Comparison of ENCODE assay signal across 19 cellular contexts in the genomic region with DNA sequence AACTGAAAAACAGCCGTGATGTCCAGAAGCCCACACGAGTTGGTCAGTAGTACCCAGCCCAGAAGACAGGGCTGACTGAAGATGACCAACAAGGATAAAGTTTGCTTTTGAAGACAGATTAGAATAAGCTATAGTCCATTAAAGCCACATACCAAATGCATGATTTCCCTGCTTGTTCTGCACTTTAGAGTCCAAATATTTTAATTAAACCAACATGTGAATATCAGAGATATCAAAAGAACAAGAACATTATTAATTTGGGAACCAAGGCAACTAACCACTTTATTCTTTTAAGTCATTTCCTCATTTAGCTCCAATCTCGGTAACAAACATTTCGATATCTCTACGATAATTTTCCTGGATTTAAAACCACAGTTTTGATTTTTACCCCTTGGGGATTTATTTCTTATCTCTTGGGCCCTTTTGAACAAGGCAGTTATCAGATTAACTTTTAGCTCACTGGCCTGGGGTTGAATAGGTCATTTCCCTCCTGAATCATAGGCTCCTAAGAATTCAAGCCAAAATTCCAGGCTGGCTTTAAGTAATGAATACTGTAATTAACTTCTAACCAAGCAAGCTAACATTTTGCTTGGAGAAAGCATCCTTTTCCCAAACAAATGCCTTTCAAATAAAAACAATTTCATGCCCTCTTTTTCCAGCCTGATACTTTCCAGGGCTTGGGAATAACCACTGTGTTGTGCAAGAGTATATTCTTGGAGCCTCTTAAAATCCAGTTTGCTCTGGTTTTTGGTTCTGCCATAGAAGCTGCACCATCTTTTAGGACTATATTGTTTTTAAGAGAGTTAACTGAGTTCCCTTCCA.
A peak's percentile ranks its signal among the peaks of the same experiment; 100 is the strongest.
DNase-seq lines count a peak whose midpoint lies in the region; ATAC-seq, FAIRE-seq and TF ChIP-seq lines count a peak whose summit lies in the region.
"Had no signal": no experiment of that assay in that cellular context is flagged by ENCODE, and none has a peak within 500 bp of the region (broad histone marks: within the 10 kb centered on the region; RNA-seq: fewer than 3 reads in every experiment).

No MANE protein-coding gene starts in this region.

- H3K27ac ChIP-seq in liver (ENCODE audit: low read depth in 1 of 2, low read length in 2 of 2) (no peak overlapping the region), HepG2 (ENCODE audit: extremely low read length, insufficient read depth, low read length) (no peak overlapping the region)
- H3K27ac ChIP-seq: VCaP had no signal

- no peaks in the 10 kb centered on the region for H3K79me2 ChIP-seq in HepG2 (ENCODE audit: insufficient read depth, low read length)

- no peaks in the 10 kb centered on the region for H3K9me3 ChIP-seq in liver (ENCODE audit: control insufficient read depth in 4 of 4, low read length in 3 of 4)
- no peaks in the 10 kb centered on the region for H3K9me3 ChIP-seq in HepG2 (ENCODE audit: low read length)
- H3K9me3 ChIP-seq: testis had no signal

- POLR2A ChIA-PET in HepG2 (lab: Yijun Ruan, JAX) = no interaction called here

- BruUV-seq in HepG2 (replicated peaks; lab: Mats Ljungman, UMichigan) = no TSS peak

- no peak for FAIRE-seq in HepG2 (lab: Jason Lieb, UNC)
- FAIRE-seq: A204.1, GM19239 had no signal

- no peak for TF ChIP-seq CTCF in liver (IDR thresholded peaks at IDR 0.05; ENCODE audit: low read depth, low read length, missing input control)
- no peak for TF ChIP-seq CTCF in HepG2 (CRISPR knock-in tag; IDR thresholded peaks at IDR 0.05)
- TF ChIP-seq CTCF in fibroblast of pulmonary artery (IDR thresholded peaks at IDR 0.05; ENCODE audit: low read length, missing control alignments) = no peak
- no peak for TF ChIP-seq CTCF in omental fat pad (IDR thresholded peaks at IDR 0.05)

- in situ Hi-C loops in HepG2 (cut with HindIII; ENCODE audit: extremely low pct_ligation_motif_present, low pct_unique_long_range_greater_than_20kb) = no loop called here

- H3K27me3 ChIP-seq in liver (ENCODE audit: control insufficient read depth in 4 of 4, insufficient read depth in 4 of 4, low read length in 3 of 4) (no peaks in the 10 kb centered on the region), HepG2 (ENCODE audit: control insufficient read depth in 1 of 2, insufficient read depth in 2 of 2, low read length in 2 of 2) (peaks cover 5 to 31% of the 10 kb centered on the region in 2 experiments)
- H3K27me3 ChIP-seq: testis had no signal

- H4K20me1 ChIP-seq in HepG2 (ENCODE audit: insufficient read depth, low read length) = no peaks in the 10 kb centered on the region

- H3K4me3 ChIP-seq in liver (ENCODE audit: low read depth in 1 of 3, low read length in 3 of 3) (no peak overlapping the region), HepG2 (replicated peaks in 1 of 3; ENCODE audit: insufficient read depth in 1 of 3, low read depth in 2 of 3, low read length in 3 of 3) (no peak overlapping the region), fibroblast of pulmonary artery (replicated peaks; ENCODE audit: low read depth, low read length) (no peak overlapping the region)
- H3K4me3 ChIP-seq: testis had no signal

- 66% methylated on average over 5 of the region's 5 CpGs for WGBS in liver
- 28% methylated on average over 5 of the region's 5 CpGs for WGBS in HepG2 (ENCODE audit: low lambda C conversion rate)

- TF ChIP-seq RAD21 in liver (IDR thresholded peaks at IDR 0.05) (no peak), HepG2 (CRISPR knock-in tag; IDR thresholded peaks at IDR 0.05) (no peak)

- no peaks in the 10 kb centered on the region for H3K36me3 ChIP-seq in liver (ENCODE audit: control insufficient read depth in 4 of 4, insufficient read depth in 3 of 4, low read depth in 1 of 4, low read length in 3 of 4)
- H3K36me3 ChIP-seq in HepG2 (replicated peaks in 1 of 2; ENCODE audit: control insufficient read depth in 1 of 2, insufficient read depth in 2 of 2, low read length in 2 of 2) = no peaks in the 10 kb centered on the region

- no peak for ATAC-seq in HepG2
- ATAC-seq in omental fat pad (ENCODE audit: low FRiP score) = peak; percentile 62
- no peak for ATAC-seq in GM21528 (IDR thresholded peaks at IDR 0.05; ENCODE audit: low FRiP score, unreplicated experiment)
- ATAC-seq in GM21367 (IDR thresholded peaks at IDR 0.05; ENCODE audit: unreplicated experiment) = no peak
- ATAC-seq: activated T-cell treated with anti-CD3 and anti-CD28 coated beads, Interleukin-2, amount 50 U/mL, for 72 hours had no signal

- TF ChIP-seq EP300 in HepG2 (IDR thresholded peaks at IDR 0.05; ENCODE audit: low read depth in 2 of 2, low read length in 2 of 2) (no peak), HepG2 (CRISPR knock-in tag; IDR thresholded peaks at IDR 0.05; ENCODE audit: borderline replicate concordance) (no peak)

- H3K4me2 ChIP-seq in HepG2 (ENCODE audit: low read depth, low read length) = no peak overlapping the region

- no peak overlapping the region for H3K9ac ChIP-seq in liver (ENCODE audit: low read depth in 1 of 2, low read length in 2 of 2)
- H3K9ac ChIP-seq in HepG2 (ENCODE audit: insufficient read depth, low read depth, low read length) = no peak overlapping the region

- CTCF ChIA-PET in HepG2 (lab: Yijun Ruan, JAX; ENCODE audit: low intra/inter-chr PET ratio, low total read pairs) = no interaction called here

- no peak for TF ChIP-seq POLR2A in HepG2 (IDR thresholded peaks at IDR 0.05; ENCODE audit: insufficient read depth in 1 of 2, low read depth in 2 of 2, low read length in 2 of 2)

- H2AFZ ChIP-seq in HepG2 (ENCODE audit: low read length) = no peak overlapping the region

- H3K4me1 ChIP-seq in liver (ENCODE audit: control insufficient read depth in 4 of 4, insufficient read depth in 4 of 4, low read length in 3 of 4) (peaks cover 0 to 17% (median 8%) of the 10 kb centered on the region in 4 donors), HepG2 (ENCODE audit: insufficient read depth, low read length) (no peaks in the 10 kb centered on the region)

- DNase-seq in HepG2 (ENCODE audit: low spot score) (no peak), fibroblast of pulmonary artery (ENCODE audit: low read depth) (peak; percentile 28), omental fat pad (ENCODE audit: low spot score) (no peak), NCI-H2029 treated with DMSO at 0.1 percent for 48 hours (lab: John Stamatoyannopoulos, UW) (no peak)
- DNase-seq in activated CD4-positive, CD25-positive, alpha-beta regulatory T cell treated with anti-CD3 and anti-CD28 coated beads, Interleukin-2, amount 50 U/mL, for 72 hours = no peak
- DNase-seq: activated T-cell treated with anti-CD3 and anti-CD28 coated beads, Interleukin-2, amount 50 U/mL, for 72 hours; DMS 273 treated with DMSO at 0.1 percent for 48 hours; foreskin melanocyte; H7; NCI-H1417 treated with DMSO at 0.1 percent for 48 hours; NCI-H526 treated with DMSO at 0.1 percent for 48 hours; occipital lobe; testis had no signal

- intact Hi-C loops in HepG2 (cut with micrococcal nuclease; ENCODE audit: unreplicated experiment) = no loop called here

TF ChIP-seq in liver, 16 proteins besides CTCF, POLR2A, EP300 and RAD21:
- TF ChIP-seq NR2F2 (IDR thresholded peaks at IDR 0.05) (peak; percentile 53), RXRA (IDR thresholded peaks at IDR 0.05) (peak in 1 of 2 donors; percentile 27), YY1 (IDR thresholded peaks at IDR 0.05) (no peak)
TF ChIP-seq in liver: peak in this region for 2.

TF ChIP-seq in HepG2, 621 proteins besides CTCF, POLR2A, EP300 and RAD21 (continues in another document):
- TF ChIP-seq CENPBD1 (CRISPR knock-in tag; IDR thresholded peaks at IDR 0.05; ENCODE audit: borderline replicate concordance, low read depth) (no peak), ZFP1 (CRISPR knock-in tag; IDR thresholded peaks at IDR 0.05) (no peak), DR1 (CRISPR knock-in tag; IDR thresholded peaks at IDR 0.05) (no peak), NFE2 (CRISPR knock-in tag; IDR thresholded peaks at IDR 0.05) (no peak), HES4 (CRISPR knock-in tag; IDR thresholded peaks at IDR 0.05; ENCODE audit: borderline replicate concordance) (no peak), MEIS1 (CRISPR knock-in tag; IDR thresholded peaks at IDR 0.05; ENCODE audit: borderline replicate concordance) (no peak)
- TF ChIP-seq, protein P1, sequence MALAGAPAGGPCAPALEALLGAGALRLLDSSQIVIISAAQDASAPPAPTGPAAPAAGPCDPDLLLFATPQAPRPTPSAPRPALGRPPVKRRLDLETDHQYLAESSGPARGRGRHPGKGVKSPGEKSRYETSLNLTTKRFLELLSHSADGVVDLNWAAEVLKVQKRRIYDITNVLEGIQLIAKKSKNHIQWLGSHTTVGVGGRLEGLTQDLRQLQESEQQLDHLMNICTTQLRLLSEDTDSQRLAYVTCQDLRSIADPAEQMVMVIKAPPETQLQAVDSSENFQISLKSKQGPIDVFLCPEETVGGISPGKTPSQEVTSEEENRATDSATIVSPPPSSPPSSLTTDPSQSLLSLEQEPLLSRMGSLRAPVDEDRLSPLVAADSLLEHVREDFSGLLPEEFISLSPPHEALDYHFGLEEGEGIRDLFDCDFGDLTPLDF (CRISPR knock-in tag; IDR thresholded peaks at IDR 0.05) = no peak
- TF ChIP-seq, protein P2, sequence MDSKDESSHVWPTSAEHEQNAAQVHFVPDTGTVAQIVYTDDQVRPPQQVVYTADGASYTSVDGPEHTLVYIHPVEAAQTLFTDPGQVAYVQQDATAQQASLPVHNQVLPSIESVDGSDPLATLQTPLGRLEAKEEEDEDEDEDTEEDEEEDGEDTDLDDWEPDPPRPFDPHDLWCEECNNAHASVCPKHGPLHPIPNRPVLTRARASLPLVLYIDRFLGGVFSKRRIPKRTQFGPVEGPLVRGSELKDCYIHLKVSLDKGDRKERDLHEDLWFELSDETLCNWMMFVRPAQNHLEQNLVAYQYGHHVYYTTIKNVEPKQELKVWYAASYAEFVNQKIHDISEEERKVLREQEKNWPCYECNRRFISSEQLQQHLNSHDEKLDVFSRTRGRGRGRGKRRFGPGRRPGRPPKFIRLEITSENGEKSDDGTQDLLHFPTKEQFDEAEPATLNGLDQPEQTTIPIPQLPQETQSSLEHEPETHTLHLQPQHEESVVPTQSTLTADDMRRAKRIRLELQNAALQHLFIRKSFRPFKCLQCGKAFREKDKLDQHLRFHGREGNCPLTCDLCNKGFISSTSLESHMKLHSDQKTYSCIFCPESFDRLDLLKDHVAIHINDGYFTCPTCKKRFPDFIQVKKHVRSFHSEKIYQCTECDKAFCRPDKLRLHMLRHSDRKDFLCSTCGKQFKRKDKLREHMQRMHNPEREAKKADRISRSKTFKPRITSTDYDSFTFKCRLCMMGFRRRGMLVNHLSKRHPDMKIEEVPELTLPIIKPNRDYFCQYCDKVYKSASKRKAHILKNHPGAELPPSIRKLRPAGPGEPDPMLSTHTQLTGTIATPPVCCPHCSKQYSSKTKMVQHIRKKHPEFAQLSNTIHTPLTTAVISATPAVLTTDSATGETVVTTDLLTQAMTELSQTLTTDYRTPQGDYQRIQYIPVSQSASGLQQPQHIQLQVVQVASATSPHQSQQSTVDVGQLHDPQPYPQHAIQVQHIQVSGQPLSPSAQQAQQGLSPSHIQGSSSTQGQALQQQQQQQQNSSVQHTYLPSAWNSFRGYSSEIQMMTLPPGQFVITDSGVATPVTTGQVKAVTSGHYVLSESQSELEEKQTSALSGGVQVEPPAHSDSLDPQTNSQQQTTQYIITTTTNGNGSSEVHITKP (CRISPR knock-in tag; IDR thresholded peaks at IDR 0.05; ENCODE audit: low read depth) = no peak
